In the genomic region with DNA sequence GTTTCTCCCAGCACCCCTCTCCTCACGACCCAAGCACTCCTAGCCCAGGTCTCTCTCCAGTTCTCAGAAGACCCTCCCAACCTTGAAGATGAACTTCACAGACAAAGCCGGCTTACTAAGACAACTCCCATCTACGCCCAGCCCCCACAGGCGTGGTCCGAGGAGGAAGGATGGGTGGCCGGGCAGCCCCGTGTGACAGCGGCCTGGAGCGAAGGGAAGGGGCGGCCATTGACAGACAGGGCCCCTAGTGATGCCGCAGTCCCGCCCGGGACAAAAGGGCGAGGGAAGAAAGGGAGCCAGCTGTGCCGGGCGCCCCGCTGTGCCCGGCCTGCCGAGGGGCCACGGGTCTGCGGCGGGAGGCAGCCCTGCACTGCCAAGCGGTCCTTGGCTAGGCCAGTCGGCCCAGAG, we compare ENCODE assay signal across 2 cellular contexts.
TF ChIP-seq lines count a peak whose summit lies in the region.

No MANE protein-coding gene starts in this region.

TF ChIP-seq in SK-N-SH, 30 proteins besides CTCF, POLR2A, EP300 and RAD21 (continued from another document):
- TF ChIP-seq, protein P1, sequence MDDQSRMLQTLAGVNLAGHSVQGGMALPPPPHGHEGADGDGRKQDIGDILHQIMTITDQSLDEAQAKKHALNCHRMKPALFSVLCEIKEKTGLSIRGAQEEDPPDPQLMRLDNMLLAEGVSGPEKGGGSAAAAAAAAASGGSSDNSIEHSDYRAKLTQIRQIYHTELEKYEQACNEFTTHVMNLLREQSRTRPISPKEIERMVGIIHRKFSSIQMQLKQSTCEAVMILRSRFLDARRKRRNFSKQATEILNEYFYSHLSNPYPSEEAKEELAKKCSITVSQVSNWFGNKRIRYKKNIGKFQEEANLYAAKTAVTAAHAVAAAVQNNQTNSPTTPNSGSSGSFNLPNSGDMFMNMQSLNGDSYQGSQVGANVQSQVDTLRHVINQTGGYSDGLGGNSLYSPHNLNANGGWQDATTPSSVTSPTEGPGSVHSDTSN (IDR thresholded peaks at IDR 0.05): no peak
- TF ChIP-seq RCOR1 (IDR thresholded peaks at IDR 0.05; ENCODE audit: low read length) (no peak), CHD2 (IDR thresholded peaks at IDR 0.05; ENCODE audit: low read length, partially characterized antibody) (no peak), ELF1 (IDR thresholded peaks at IDR 0.05) (no peak), YY1 (IDR thresholded peaks at IDR 0.05; ENCODE audit: low read depth) (no peak), TEAD4 (IDR thresholded peaks at IDR 0.05; ENCODE audit: borderline replicate concordance, insufficient read depth) (no peak), NRF1 (IDR thresholded peaks at IDR 0.05; ENCODE audit: low read depth, low read length) (no peak), TAF1 (IDR thresholded peaks at IDR 0.05; ENCODE audit: borderline replicate concordance, low read depth, low read length) (no peak), FOXJ3 (CRISPR knock-in tag; IDR thresholded peaks at IDR 0.05) (no peak), MEF2A (IDR thresholded peaks at IDR 0.05; ENCODE audit: borderline replicate concordance, low read depth) (no peak), SIN3A (IDR thresholded peaks at IDR 0.05; ENCODE audit: borderline replicate concordance, low read depth, low read length) (no peak)
- TF ChIP-seq, protein P2, sequence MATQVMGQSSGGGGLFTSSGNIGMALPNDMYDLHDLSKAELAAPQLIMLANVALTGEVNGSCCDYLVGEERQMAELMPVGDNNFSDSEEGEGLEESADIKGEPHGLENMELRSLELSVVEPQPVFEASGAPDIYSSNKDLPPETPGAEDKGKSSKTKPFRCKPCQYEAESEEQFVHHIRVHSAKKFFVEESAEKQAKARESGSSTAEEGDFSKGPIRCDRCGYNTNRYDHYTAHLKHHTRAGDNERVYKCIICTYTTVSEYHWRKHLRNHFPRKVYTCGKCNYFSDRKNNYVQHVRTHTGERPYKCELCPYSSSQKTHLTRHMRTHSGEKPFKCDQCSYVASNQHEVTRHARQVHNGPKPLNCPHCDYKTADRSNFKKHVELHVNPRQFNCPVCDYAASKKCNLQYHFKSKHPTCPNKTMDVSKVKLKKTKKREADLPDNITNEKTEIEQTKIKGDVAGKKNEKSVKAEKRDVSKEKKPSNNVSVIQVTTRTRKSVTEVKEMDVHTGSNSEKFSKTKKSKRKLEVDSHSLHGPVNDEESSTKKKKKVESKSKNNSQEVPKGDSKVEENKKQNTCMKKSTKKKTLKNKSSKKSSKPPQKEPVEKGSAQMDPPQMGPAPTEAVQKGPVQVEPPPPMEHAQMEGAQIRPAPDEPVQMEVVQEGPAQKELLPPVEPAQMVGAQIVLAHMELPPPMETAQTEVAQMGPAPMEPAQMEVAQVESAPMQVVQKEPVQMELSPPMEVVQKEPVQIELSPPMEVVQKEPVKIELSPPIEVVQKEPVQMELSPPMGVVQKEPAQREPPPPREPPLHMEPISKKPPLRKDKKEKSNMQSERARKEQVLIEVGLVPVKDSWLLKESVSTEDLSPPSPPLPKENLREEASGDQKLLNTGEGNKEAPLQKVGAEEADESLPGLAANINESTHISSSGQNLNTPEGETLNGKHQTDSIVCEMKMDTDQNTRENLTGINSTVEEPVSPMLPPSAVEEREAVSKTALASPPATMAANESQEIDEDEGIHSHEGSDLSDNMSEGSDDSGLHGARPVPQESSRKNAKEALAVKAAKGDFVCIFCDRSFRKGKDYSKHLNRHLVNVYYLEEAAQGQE (IDR thresholded peaks at IDR 0.05; ENCODE audit: low read depth, low read length): no peak
- TF ChIP-seq, protein P3, sequence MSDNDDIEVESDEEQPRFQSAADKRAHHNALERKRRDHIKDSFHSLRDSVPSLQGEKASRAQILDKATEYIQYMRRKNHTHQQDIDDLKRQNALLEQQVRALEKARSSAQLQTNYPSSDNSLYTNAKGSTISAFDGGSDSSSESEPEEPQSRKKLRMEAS (IDR thresholded peaks at IDR 0.05; ENCODE audit: low read depth): no peak
- TF ChIP-seq, protein P4, sequence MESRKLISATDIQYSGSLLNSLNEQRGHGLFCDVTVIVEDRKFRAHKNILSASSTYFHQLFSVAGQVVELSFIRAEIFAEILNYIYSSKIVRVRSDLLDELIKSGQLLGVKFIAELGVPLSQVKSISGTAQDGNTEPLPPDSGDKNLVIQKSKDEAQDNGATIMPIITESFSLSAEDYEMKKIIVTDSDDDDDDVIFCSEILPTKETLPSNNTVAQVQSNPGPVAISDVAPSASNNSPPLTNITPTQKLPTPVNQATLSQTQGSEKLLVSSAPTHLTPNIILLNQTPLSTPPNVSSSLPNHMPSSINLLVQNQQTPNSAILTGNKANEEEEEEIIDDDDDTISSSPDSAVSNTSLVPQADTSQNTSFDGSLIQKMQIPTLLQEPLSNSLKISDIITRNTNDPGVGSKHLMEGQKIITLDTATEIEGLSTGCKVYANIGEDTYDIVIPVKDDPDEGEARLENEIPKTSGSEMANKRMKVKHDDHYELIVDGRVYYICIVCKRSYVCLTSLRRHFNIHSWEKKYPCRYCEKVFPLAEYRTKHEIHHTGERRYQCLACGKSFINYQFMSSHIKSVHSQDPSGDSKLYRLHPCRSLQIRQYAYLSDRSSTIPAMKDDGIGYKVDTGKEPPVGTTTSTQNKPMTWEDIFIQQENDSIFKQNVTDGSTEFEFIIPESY (IDR thresholded peaks at IDR 0.05; ENCODE audit: borderline replicate concordance, low read depth): no peak
- TF ChIP-seq, protein P5, sequence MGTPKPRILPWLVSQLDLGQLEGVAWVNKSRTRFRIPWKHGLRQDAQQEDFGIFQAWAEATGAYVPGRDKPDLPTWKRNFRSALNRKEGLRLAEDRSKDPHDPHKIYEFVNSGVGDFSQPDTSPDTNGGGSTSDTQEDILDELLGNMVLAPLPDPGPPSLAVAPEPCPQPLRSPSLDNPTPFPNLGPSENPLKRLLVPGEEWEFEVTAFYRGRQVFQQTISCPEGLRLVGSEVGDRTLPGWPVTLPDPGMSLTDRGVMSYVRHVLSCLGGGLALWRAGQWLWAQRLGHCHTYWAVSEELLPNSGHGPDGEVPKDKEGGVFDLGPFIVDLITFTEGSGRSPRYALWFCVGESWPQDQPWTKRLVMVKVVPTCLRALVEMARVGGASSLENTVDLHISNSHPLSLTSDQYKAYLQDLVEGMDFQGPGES (IDR thresholded peaks at IDR 0.05; ENCODE audit: low read depth, low read length): no peak
- TF ChIP-seq, protein P6, sequence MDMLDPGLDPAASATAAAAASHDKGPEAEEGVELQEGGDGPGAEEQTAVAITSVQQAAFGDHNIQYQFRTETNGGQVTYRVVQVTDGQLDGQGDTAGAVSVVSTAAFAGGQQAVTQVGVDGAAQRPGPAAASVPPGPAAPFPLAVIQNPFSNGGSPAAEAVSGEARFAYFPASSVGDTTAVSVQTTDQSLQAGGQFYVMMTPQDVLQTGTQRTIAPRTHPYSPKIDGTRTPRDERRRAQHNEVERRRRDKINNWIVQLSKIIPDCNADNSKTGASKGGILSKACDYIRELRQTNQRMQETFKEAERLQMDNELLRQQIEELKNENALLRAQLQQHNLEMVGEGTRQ (IDR thresholded peaks at IDR 0.05; ENCODE audit: borderline replicate concordance, low read depth, low read length): no peak

TF ChIP-seq in SK-N-SH treated with all-trans-retinoic acid at 6 μM for 48 hours, 23 proteins besides CTCF, POLR2A, EP300 and RAD21 (continued from another document):
- TF ChIP-seq, protein P7, sequence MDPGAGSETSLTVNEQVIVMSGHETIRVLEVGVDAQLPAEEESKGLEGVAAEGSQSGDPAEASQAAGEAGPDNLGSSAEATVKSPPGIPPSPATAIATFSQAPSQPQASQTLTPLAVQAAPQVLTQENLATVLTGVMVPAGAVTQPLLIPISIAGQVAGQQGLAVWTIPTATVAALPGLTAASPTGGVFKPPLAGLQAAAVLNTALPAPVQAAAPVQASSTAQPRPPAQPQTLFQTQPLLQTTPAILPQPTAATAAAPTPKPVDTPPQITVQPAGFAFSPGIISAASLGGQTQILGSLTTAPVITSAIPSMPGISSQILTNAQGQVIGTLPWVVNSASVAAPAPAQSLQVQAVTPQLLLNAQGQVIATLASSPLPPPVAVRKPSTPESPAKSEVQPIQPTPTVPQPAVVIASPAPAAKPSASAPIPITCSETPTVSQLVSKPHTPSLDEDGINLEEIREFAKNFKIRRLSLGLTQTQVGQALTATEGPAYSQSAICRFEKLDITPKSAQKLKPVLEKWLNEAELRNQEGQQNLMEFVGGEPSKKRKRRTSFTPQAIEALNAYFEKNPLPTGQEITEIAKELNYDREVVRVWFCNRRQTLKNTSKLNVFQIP (CRISPR knock-in tag; IDR thresholded peaks at IDR 0.05; ENCODE audit: borderline replicate concordance, low read depth): no peak
- no peak for TF ChIP-seq GLIS3 (CRISPR knock-in tag; IDR thresholded peaks at IDR 0.05)
- no peak for TF ChIP-seq SNAI2 (CRISPR knock-in tag; IDR thresholded peaks at IDR 0.05)
- TF ChIP-seq PPARA (CRISPR knock-in tag; IDR thresholded peaks at IDR 0.05; ENCODE audit: borderline replicate concordance): no peak
- TF ChIP-seq, protein P8, sequence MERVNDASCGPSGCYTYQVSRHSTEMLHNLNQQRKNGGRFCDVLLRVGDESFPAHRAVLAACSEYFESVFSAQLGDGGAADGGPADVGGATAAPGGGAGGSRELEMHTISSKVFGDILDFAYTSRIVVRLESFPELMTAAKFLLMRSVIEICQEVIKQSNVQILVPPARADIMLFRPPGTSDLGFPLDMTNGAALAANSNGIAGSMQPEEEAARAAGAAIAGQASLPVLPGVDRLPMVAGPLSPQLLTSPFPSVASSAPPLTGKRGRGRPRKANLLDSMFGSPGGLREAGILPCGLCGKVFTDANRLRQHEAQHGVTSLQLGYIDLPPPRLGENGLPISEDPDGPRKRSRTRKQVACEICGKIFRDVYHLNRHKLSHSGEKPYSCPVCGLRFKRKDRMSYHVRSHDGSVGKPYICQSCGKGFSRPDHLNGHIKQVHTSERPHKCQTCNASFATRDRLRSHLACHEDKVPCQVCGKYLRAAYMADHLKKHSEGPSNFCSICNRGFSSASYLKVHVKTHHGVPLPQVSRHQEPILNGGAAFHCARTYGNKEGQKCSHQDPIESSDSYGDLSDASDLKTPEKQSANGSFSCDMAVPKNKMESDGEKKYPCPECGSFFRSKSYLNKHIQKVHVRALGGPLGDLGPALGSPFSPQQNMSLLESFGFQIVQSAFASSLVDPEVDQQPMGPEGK (CRISPR knock-in tag; IDR thresholded peaks at IDR 0.05; ENCODE audit: borderline replicate concordance): no peak
- TF ChIP-seq, protein P9, sequence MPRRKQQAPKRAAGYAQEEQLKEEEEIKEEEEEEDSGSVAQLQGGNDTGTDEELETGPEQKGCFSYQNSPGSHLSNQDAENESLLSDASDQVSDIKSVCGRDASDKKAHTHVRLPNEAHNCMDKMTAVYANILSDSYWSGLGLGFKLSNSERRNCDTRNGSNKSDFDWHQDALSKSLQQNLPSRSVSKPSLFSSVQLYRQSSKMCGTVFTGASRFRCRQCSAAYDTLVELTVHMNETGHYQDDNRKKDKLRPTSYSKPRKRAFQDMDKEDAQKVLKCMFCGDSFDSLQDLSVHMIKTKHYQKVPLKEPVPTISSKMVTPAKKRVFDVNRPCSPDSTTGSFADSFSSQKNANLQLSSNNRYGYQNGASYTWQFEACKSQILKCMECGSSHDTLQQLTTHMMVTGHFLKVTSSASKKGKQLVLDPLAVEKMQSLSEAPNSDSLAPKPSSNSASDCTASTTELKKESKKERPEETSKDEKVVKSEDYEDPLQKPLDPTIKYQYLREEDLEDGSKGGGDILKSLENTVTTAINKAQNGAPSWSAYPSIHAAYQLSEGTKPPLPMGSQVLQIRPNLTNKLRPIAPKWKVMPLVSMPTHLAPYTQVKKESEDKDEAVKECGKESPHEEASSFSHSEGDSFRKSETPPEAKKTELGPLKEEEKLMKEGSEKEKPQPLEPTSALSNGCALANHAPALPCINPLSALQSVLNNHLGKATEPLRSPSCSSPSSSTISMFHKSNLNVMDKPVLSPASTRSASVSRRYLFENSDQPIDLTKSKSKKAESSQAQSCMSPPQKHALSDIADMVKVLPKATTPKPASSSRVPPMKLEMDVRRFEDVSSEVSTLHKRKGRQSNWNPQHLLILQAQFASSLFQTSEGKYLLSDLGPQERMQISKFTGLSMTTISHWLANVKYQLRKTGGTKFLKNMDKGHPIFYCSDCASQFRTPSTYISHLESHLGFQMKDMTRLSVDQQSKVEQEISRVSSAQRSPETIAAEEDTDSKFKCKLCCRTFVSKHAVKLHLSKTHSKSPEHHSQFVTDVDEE (CRISPR knock-in tag; IDR thresholded peaks at IDR 0.05): no peak
- TF ChIP-seq CSDC2 (CRISPR knock-in tag; IDR thresholded peaks at IDR 0.05): no peak
- TF ChIP-seq ARNTL (CRISPR knock-in tag; IDR thresholded peaks at IDR 0.05; ENCODE audit: borderline replicate concordance, low read depth): no peak
- TF ChIP-seq, protein P10, sequence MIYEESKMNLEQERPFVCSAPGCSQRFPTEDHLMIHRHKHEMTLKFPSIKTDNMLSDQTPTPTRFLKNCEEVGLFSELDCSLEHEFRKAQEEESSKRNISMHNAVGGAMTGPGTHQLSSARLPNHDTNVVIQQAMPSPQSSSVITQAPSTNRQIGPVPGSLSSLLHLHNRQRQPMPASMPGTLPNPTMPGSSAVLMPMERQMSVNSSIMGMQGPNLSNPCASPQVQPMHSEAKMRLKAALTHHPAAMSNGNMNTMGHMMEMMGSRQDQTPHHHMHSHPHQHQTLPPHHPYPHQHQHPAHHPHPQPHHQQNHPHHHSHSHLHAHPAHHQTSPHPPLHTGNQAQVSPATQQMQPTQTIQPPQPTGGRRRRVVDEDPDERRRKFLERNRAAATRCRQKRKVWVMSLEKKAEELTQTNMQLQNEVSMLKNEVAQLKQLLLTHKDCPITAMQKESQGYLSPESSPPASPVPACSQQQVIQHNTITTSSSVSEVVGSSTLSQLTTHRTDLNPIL (CRISPR knock-in tag; IDR thresholded peaks at IDR 0.05; ENCODE audit: low read depth): no peak
- no peak for TF ChIP-seq ZFP3 (CRISPR knock-in tag; IDR thresholded peaks at IDR 0.05)
TF ChIP-seq in SK-N-SH treated with all-trans-retinoic acid at 6 μM for 48 hours: peak in this region for 0.
